In the genomic region with DNA sequence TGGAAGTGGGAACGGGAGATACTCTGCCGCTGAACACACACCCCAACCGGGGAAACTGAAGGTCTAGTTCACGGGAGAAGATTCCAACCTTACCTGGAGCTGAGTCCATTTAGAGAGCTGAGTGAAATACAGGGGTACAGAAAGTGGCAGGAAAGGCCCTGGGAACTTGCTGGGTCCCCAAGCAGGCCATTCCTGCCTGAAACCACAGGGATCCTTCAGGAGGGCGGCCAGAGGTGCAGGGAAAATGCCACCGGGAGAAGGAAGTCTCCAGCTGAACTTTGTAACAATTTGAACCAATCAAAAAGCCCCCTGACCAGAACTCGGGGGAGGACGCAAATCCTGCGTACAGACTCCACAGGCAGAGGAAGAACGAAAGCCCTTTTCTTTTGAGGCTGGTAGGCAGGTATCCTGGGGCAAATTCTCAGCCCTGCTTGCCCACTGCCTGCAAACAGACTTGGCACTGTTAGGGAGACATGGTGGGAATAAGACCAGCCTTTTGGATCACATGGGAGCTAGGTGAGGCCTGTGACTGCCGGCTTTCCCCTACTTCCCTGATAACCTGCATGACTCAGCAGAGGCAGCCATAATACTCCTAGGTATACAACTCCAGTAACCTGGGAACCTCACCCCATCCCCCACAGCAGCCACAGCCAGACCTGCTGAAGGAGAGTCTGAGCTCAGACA, we compare ENCODE assay signal across 30 cellular contexts.
DNase-seq lines count a peak whose midpoint lies in the region; ATAC-seq and TF ChIP-seq lines count a peak whose summit lies in the region.
"Had no signal": no experiment of that assay in that cellular context is flagged by ENCODE, and none has a peak within 500 bp of the region (broad histone marks: within the 10 kb centered on the region; RNA-seq: fewer than 3 reads in every experiment).

No MANE protein-coding gene starts in this region.

- CTCF ChIA-PET in PC-9 (lab: Charles Lee), result no interaction called here

- H3K4me3 ChIP-seq in PC-9, result no peak overlapping the region
- no peak overlapping the region for H3K4me3 ChIP-seq in iPS-20b (ENCODE audit: low read length)
- H3K4me3 ChIP-seq: ovary, SK-N-MC, smooth muscle cell had no signal

- H3K4me2 ChIP-seq in PC-9, result no peak overlapping the region
- H3K4me2 ChIP-seq: smooth muscle cell had no signal

- H3K9me2 ChIP-seq in PC-9 (ENCODE audit: insufficient read depth), result no peaks in the 10 kb centered on the region

- H3K4me1 Mint-ChIP-seq in activated T-helper 2 cell treated with anti-CD3 and anti-CD28 coated beads, Interferon-gamma antibody, Interleukin-2, Interleukin-4, amounts not matched to agents 10 μg/mL and 5 μg/mL and 100 μg/mL, durations not matched to agents 14 hours and 24 hours and 36 hours (ENCODE audit: low read depth), result no peaks in the 10 kb centered on the region
- H3K4me1 Mint-ChIP-seq: activated T-helper 17 cell treated with anti-CD3 and anti-CD28 coated beads, Interleukin-2, amount 50 U/mL, for 72 hours; CD4-positive, CD25-positive, alpha-beta regulatory T cell; natural killer cell had no signal

- no peaks in the 10 kb centered on the region for H3F3A ChIP-seq in PC-9 (ENCODE audit: insufficient read depth, low read depth)

- no peak overlapping the region for H3K9ac ChIP-seq in iPS-20b (ENCODE audit: low read depth, low read length)

- H2AFZ ChIP-seq in PC-9, result peak overlapping the region; percentile 27; the same call in 1 of the 2 replicates

- H3K36me3 Mint-ChIP-seq in activated T-helper 2 cell treated with anti-CD3 and anti-CD28 coated beads, Interferon-gamma antibody, Interleukin-2, Interleukin-4, amounts not matched to agents 10 μg/mL and 5 μg/mL and 100 μg/mL, durations not matched to agents 14 hours and 24 hours and 36 hours (ENCODE audit: low read depth), result no peaks in the 10 kb centered on the region
- H3K36me3 Mint-ChIP-seq: activated naive CD4-positive, alpha-beta T cell treated with anti-CD3 and anti-CD28 coated beads, Interleukin-2, amount 50 U/mL, for 72 hours; natural killer cell had no signal

- H4K20me1 ChIP-seq in PC-9 (ENCODE audit: insufficient read depth), result no peaks in the 10 kb centered on the region

- H3K79me2 ChIP-seq in PC-9 (ENCODE audit: low read depth), result no peaks in the 10 kb centered on the region

- no peak for TF ChIP-seq CTCF in PC-9 (conservative IDR thresholded peaks at IDR 0.05)

- H3K27ac ChIP-seq in PC-9, result no peak overlapping the region
- peak overlapping the region; percentile 32 for H3K27ac ChIP-seq in iPS-20b (ENCODE audit: low read length)
- peak overlapping the region; percentile 42 for H3K27ac ChIP-seq in substantia nigra (ENCODE audit: low read depth, low read length, poor library complexity, severe bottlenecking)
- H3K27ac ChIP-seq: ovary, SK-N-MC had no signal

- H3K4me3 Mint-ChIP-seq in activated T-helper 2 cell treated with anti-CD3 and anti-CD28 coated beads, Interferon-gamma antibody, Interleukin-2, Interleukin-4, amounts not matched to agents 10 μg/mL and 5 μg/mL and 100 μg/mL, durations not matched to agents 14 hours and 24 hours and 36 hours (ENCODE audit: low read depth), result no peak overlapping the region
- H3K4me3 Mint-ChIP-seq: activated CD8-positive, alpha-beta T cell treated with anti-CD3 and anti-CD28 coated beads for 36 hours; activated T-helper 17 cell treated with anti-CD3 and anti-CD28 coated beads, Interleukin-2, amount 50 U/mL, for 72 hours; CD4-positive, CD25-positive, alpha-beta regulatory T cell; natural killer cell; T-helper 1 cell treated with Interleukin-12 subunit alpha and Interleukin-12 subunit beta and Interleukin-4 antibody, amounts not matched to agents 30 μg/mL and 1 μg/mL, for 36 hours had no signal

- no TSS peak for BruUV-seq in PC-9 (replicated peaks; lab: Mats Ljungman, UMichigan)

- POLR2A ChIA-PET in PC-9 (lab: Charles Lee; ENCODE audit: unreplicated experiment), result no interaction called here

- intact Hi-C loops in PC-9 (cut with micrococcal nuclease; ENCODE audit: unreplicated experiment), result no loop called here
- intact Hi-C loops in activated T-helper 2 cell treated with anti-CD3 and anti-CD28 coated beads, Interferon-gamma antibody, Interleukin-2, Interleukin-4, amounts not matched to agents 10 μg/mL and 5 μg/mL and 100 μg/mL, durations not matched to agents 14 hours and 24 hours and 36 hours (cut with micrococcal nuclease), result no loop called here

- H3K9me3 Mint-ChIP-seq in activated T-helper 2 cell treated with anti-CD3 and anti-CD28 coated beads, Interferon-gamma antibody, Interleukin-2, Interleukin-4, amounts not matched to agents 10 μg/mL and 5 μg/mL and 100 μg/mL, durations not matched to agents 14 hours and 24 hours and 36 hours, result no peaks in the 10 kb centered on the region
- H3K9me3 Mint-ChIP-seq: activated naive CD4-positive, alpha-beta T cell treated with anti-CD3 and anti-CD28 coated beads, Interleukin-2, amount 50 U/mL, for 72 hours; T-helper 1 cell treated with Interleukin-12 subunit alpha and Interleukin-12 subunit beta and Interleukin-4 antibody, amounts not matched to agents 30 μg/mL and 1 μg/mL, for 36 hours had no signal

- no peaks in the 10 kb centered on the region for H3K27me3 Mint-ChIP-seq in activated T-helper 2 cell treated with anti-CD3 and anti-CD28 coated beads, Interferon-gamma antibody, Interleukin-2, Interleukin-4, amounts not matched to agents 10 μg/mL and 5 μg/mL and 100 μg/mL, durations not matched to agents 14 hours and 24 hours and 36 hours (ENCODE audit: low read depth)
- H3K27me3 Mint-ChIP-seq: activated CD8-positive, alpha-beta T cell treated with anti-CD3 and anti-CD28 coated beads for 36 hours; CD4-positive, CD25-positive, alpha-beta regulatory T cell had no signal

- DNase-seq in DMS53 (lab: John Stamatoyannopoulos, UW) (peak; percentile 45), DMS53 treated with DMSO at 0.1 percent for 48 hours (lab: John Stamatoyannopoulos, UW; ENCODE audit: unreplicated experiment) (no peak), PC-9 (no peak), substantia nigra (lab: John Stamatoyannopoulos, UW) (no peak), kidney glomerular epithelial cell (lab: John Stamatoyannopoulos, UW) (no peak)
- no peak for DNase-seq in activated T-helper 2 cell treated with anti-CD3 and anti-CD28 coated beads, Interferon-gamma antibody, Interleukin-2, Interleukin-4, amounts not matched to agents 10 μg/mL and 5 μg/mL and 100 μg/mL, durations not matched to agents 14 hours and 24 hours and 36 hours (ENCODE audit: low spot score)
- DNase-seq: 8988T; activated CD4-positive, CD25-positive, alpha-beta regulatory T cell treated with anti-CD3 and anti-CD28 coated beads, Interleukin-2, amount 50 U/mL, for 72 hours; activated CD8-positive, alpha-beta T cell treated with anti-CD3 and anti-CD28 coated beads for 36 hours; aorta; caudate nucleus; CD4-positive, CD25-positive, alpha-beta regulatory T cell; dermis blood vessel endothelial cell; DMS79; GF-D8; KBM-7; natural killer cell; NCI-H1105; NCI-H2029; NCI-H446; NCI-H774; ovary; retina had no signal

- H3K27me3 ChIP-seq in PC-9 (ENCODE audit: insufficient read depth, low read depth), result no peaks in the 10 kb centered on the region
- no peaks in the 10 kb centered on the region for H3K27me3 ChIP-seq in iPS-20b (ENCODE audit: insufficient read depth, low read length)
- H3K27me3 ChIP-seq: ovary had no signal

- no peak overlapping the region for H3K27ac Mint-ChIP-seq in activated T-helper 2 cell treated with anti-CD3 and anti-CD28 coated beads, Interferon-gamma antibody, Interleukin-2, Interleukin-4, amounts not matched to agents 10 μg/mL and 5 μg/mL and 100 μg/mL, durations not matched to agents 14 hours and 24 hours and 36 hours
- H3K27ac Mint-ChIP-seq: activated CD8-positive, alpha-beta T cell treated with anti-CD3 and anti-CD28 coated beads for 36 hours; activated naive CD4-positive, alpha-beta T cell treated with anti-CD3 and anti-CD28 coated beads, Interleukin-2, amount 50 U/mL, for 72 hours; activated T-helper 17 cell treated with anti-CD3 and anti-CD28 coated beads, Interleukin-2, amount 50 U/mL, for 72 hours; CD4-positive, CD25-positive, alpha-beta regulatory T cell; natural killer cell; T-helper 1 cell treated with Interleukin-12 subunit alpha and Interleukin-12 subunit beta and Interleukin-4 antibody, amounts not matched to agents 30 μg/mL and 1 μg/mL, for 36 hours had no signal

- H3K36me3 ChIP-seq in PC-9 (ENCODE audit: low read depth) (no peaks in the 10 kb centered on the region), iPS-20b (ENCODE audit: insufficient read depth, low read depth, low read length) (no peaks in the 10 kb centered on the region)
- H3K36me3 ChIP-seq: ovary had no signal

- H3K4me1 ChIP-seq in PC-9 (replicated peaks; ENCODE audit: insufficient read depth) (no peaks in the 10 kb centered on the region), iPS-20b (ENCODE audit: insufficient read depth, low read length) (peaks cover 9% of the 10 kb centered on the region; the same call in 1 of the 2 replicates)

- no peak for ATAC-seq in HG02852 (IDR thresholded peaks at IDR 0.05; ENCODE audit: unreplicated experiment)
- ATAC-seq: activated CD8-positive, alpha-beta T cell treated with anti-CD3 and anti-CD28 coated beads for 36 hours; activated naive CD4-positive, alpha-beta T cell treated with anti-CD3 and anti-CD28 coated beads, Interleukin-2, amount 50 U/mL, for 72 hours; activated T-helper 17 cell treated with anti-CD3 and anti-CD28 coated beads, Interleukin-2, amount 50 U/mL, for 72 hours; natural killer cell had no signal

- no peaks in the 10 kb centered on the region for H3K9me3 ChIP-seq in PC-9 (ENCODE audit: insufficient read depth, low read depth)
- no peaks in the 10 kb centered on the region for H3K9me3 ChIP-seq in iPS-20b (ENCODE audit: insufficient read depth, low read depth, low read length)
- H3K9me3 ChIP-seq: ovary had no signal
